26 cellular contexts compared by ENCODE assay signal in the genomic region with DNA sequence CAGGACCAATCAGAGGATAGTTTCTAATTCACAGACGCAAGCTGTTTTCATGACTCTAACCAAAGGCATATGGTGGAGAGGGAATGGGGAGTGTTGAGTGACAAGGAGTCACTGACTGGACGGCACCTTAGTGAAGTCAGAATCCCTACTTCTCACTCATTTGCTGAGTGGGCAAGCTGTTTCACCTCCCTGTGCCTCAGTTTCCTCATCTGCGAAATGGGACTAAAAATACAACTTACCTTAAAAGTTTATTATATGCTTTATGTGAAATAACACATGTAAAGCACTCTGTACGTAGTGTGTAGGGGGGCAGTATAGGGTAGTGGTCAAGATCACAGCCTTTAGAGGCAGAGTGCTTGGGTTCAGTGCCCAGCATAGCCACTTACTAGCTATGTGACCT.
A peak's percentile ranks its signal among the peaks of the same experiment; 100 is the strongest.
DNase-seq lines count a peak whose midpoint lies in the region; ATAC-seq, FAIRE-seq and TF ChIP-seq lines count a peak whose summit lies in the region.
"Had no signal": no experiment of that assay in that cellular context is flagged by ENCODE, and none has a peak within 500 bp of the region (broad histone marks: within the 10 kb centered on the region; RNA-seq: fewer than 3 reads in every experiment).

No MANE protein-coding gene starts in this region.

- no peak overlapping the region for H3K9ac ChIP-seq in K562 (ENCODE audit: insufficient read depth in 1 of 2, low read depth in 2 of 2, low read length in 2 of 2)
- no peak overlapping the region for H3K9ac ChIP-seq in mesendoderm (ENCODE audit: low read length)

- H4K8ac ChIP-seq in mesendoderm (ENCODE audit: low read depth, low read length): no peak overlapping the region

- peak overlapping the region; percentile 57 to 62 for H3K27ac ChIP-seq in A549
- H3K27ac ChIP-seq in K562 (ENCODE audit: extremely low read depth, low read depth, low read length): no peak overlapping the region
- H3K27ac ChIP-seq in mesendoderm (ENCODE audit: low read depth, low read length): no peak overlapping the region
- H3K27ac ChIP-seq: C4-2B, foreskin keratinocyte, HL-60, SK-N-MC had no signal

- H2BK5ac ChIP-seq in mesendoderm (ENCODE audit: low read length): no peak overlapping the region

- no peak overlapping the region for H2AFZ ChIP-seq in K562 (ENCODE audit: low read depth, low read length)

- H3K9me1 ChIP-seq in K562 (ENCODE audit: control insufficient read depth, insufficient read depth, low read length): no peaks in the 10 kb centered on the region

- no peak overlapping the region for H2AK5ac ChIP-seq in mesendoderm (ENCODE audit: low read length)

- H3K23ac ChIP-seq in mesendoderm (ENCODE audit: low read length): no peak overlapping the region

- H3K27me3 Mint-ChIP-seq in HFFc6 (ENCODE audit: insufficient read depth): peaks cover 3% of the 10 kb centered on the region; the same call in 1 of the 2 replicates
- H3K27me3 Mint-ChIP-seq in natural killer cell treated with Interleukin-12 subunit alpha and Interleukin-12 subunit beta and Interleukin-15 and Interleukin-18, amount 100 ng/mL, for 72 hours: no peaks in the 10 kb centered on the region

- ATAC-seq in A549: peak in 1 of 2 experiments; percentile 29; a peak in 2 of 6 replicates
- no peak for ATAC-seq in K562
- no peak for ATAC-seq in natural killer cell treated with Interleukin-12 subunit alpha and Interleukin-12 subunit beta and Interleukin-15 and Interleukin-18, amount 100 ng/mL, for 72 hours
- no peak for ATAC-seq in HG03442 (IDR thresholded peaks at IDR 0.05; ENCODE audit: unreplicated experiment)
- ATAC-seq: WTC11 had no signal

- CTCF ChIA-PET in A549 (lab: Yijun Ruan, JAX) (interaction anchor here (1.1 to 2.9 kb wide), 9 partner anchors 9 to 128 kb away, joined by 3 to 11 read pairs (median 3); no protein-coding TSS in a partner anchor), K562 (lab: Yijun Ruan, JAX; ENCODE audit: low intra/inter-chr PET ratio) (no interaction called here), GM10248 (lab: Yijun Ruan, JAX) (interaction anchor here (0.6 to 2.1 kb wide), 3 partner anchors 8 to 21 kb away, joined by 3 to 9 read pairs (median 6); no protein-coding TSS in a partner anchor)

- H3K36me3 ChIP-seq in K562 (ENCODE audit: control insufficient read depth, insufficient read depth, low read length): no peaks in the 10 kb centered on the region
- no peaks in the 10 kb centered on the region for H3K36me3 ChIP-seq in mesendoderm (ENCODE audit: control insufficient read depth, insufficient read depth, low read length)

- H3K27me3 ChIP-seq in K562 (ENCODE audit: control insufficient read depth in 2 of 2, insufficient read depth in 2 of 2, low read length in 2 of 2) (peaks cover 3 to 15% of the 10 kb centered on the region in 2 experiments; a peak in 3 of 5 replicates), mesendoderm (ENCODE audit: insufficient read depth, low read length, poor library complexity) (peaks cover 5% of the 10 kb centered on the region)
- H3K27me3 ChIP-seq: foreskin keratinocyte, Peyer's patch had no signal

- H3K79me2 ChIP-seq in K562 (ENCODE audit: control insufficient read depth, insufficient read depth, low read length) (no peaks in the 10 kb centered on the region), mesendoderm (ENCODE audit: control insufficient read depth, insufficient read depth, low read length) (no peaks in the 10 kb centered on the region)

- in situ Hi-C loops in K562 (cut with MboI): no loop called here

- DNase-seq in A549 (ENCODE audit: low read depth in 1 of 2, low spot score in 1 of 2) (no peak), HFFc6 (no peak), K562 (ENCODE audit: extremely low read depth in 1 of 4, low spot score in 3 of 4) (no peak), GM10248 (ENCODE audit: extremely low spot score) (no peak), mesendoderm (no peak), GM19239 (ENCODE audit: insufficient read length, low spot score) (no peak)
- no peak for DNase-seq in natural killer cell treated with Interleukin-12 subunit alpha and Interleukin-12 subunit beta and Interleukin-15 and Interleukin-18, amount 100 ng/mL, for 72 hours (ENCODE audit: low spot score)
- DNase-seq: activated CD4-positive, alpha-beta T cell treated with anti-CD3 and anti-CD28 coated beads, Interleukin-2, amount 50 U/mL, for 48 hours; activated T-cell treated with anti-CD3 and anti-CD28 coated beads for 4 hours; amygdala; caudate nucleus; hippocampal formation; NCI-H1417 treated with DMSO at 0.1 percent for 48 hours; NCI-H2107; Peyer's patch; stimulated activated CD4-positive, alpha-beta T cell treated with anti-CD3 and anti-CD28 coated beads, Interleukin-4, amount 100 ng/mL, for 1 hour had no signal

- H3K9me3 Mint-ChIP-seq in HFFc6: no peaks in the 10 kb centered on the region
- no peaks in the 10 kb centered on the region for H3K9me3 Mint-ChIP-seq in natural killer cell treated with Interleukin-12 subunit alpha and Interleukin-12 subunit beta and Interleukin-15 and Interleukin-18, amount 100 ng/mL, for 72 hours
- H3K9me3 Mint-ChIP-seq: stimulated activated naive CD8-positive, alpha-beta T cell treated with anti-CD3 and anti-CD28 coated beads, Interleukin-15, Interleukin-2, amounts not matched to agents 100 ng/mL and 50 ng/mL, for 24 hours; type B pancreatic cell; WTC11 had no signal

- no peak overlapping the region for H3K4ac ChIP-seq in mesendoderm (ENCODE audit: low read depth, low read length)

- TF ChIP-seq POLR2A in A549 (IDR thresholded peaks at IDR 0.05; ENCODE audit: low read length) (no peak), K562 (conservative IDR thresholded peaks at IDR 0.05) (no peak)

- no peak overlapping the region for H2BK120ac ChIP-seq in mesendoderm (ENCODE audit: low read depth, low read length)

- TF ChIP-seq CTCF in A549 (IDR thresholded peaks at IDR 0.05) (no peak), HFFc6 (IDR thresholded peaks at IDR 0.05) (no peak), K562 (IDR thresholded peaks at IDR 0.05 in 2 of 3, conservative IDR thresholded peaks at IDR 0.05 in 1 of 3; ENCODE audit: insufficient read depth in 2 of 3, low read depth in 1 of 3, low read length in 3 of 3) (no peak), GM10248 (IDR thresholded peaks at IDR 0.05; ENCODE audit: control extremely low read depth, extremely low read depth, low read depth, missing control alignments) (no peak)

- H3K18ac ChIP-seq in mesendoderm (ENCODE audit: low read length): no peak overlapping the region

- no peaks in the 10 kb centered on the region for H3K79me1 ChIP-seq in mesendoderm (ENCODE audit: low read length)

- no TSS peak for BruUV-seq in K562 (replicated peaks; lab: Mats Ljungman, UMichigan)

- H4K5ac ChIP-seq in mesendoderm (ENCODE audit: low read length): no peak overlapping the region

- H3K4me3 ChIP-seq in A549: no peak overlapping the region
- no peak overlapping the region for H3K4me3 ChIP-seq in K562
- no peak overlapping the region for H3K4me3 ChIP-seq in mesendoderm (ENCODE audit: low read length)
- H3K4me3 ChIP-seq: Peyer's patch, SK-N-MC had no signal

- H3K27ac Mint-ChIP-seq in HFFc6: peak overlapping the region; percentile 88
- peak overlapping the region; percentile 95 to 96 for H3K27ac Mint-ChIP-seq in natural killer cell treated with Interleukin-12 subunit alpha and Interleukin-12 subunit beta and Interleukin-15 and Interleukin-18, amount 100 ng/mL, for 72 hours
- H3K27ac Mint-ChIP-seq: WTC11 had no signal

- peaks cover 59% of the 10 kb centered on the region for H3K36me3 Mint-ChIP-seq in HFFc6 (ENCODE audit: low read depth)
- peaks cover 73% of the 10 kb centered on the region for H3K36me3 Mint-ChIP-seq in natural killer cell treated with Interleukin-12 subunit alpha and Interleukin-12 subunit beta and Interleukin-15 and Interleukin-18, amount 100 ng/mL, for 72 hours
- H3K36me3 Mint-ChIP-seq: WTC11 had no signal

- H3K9me3 ChIP-seq in A549: no peaks in the 10 kb centered on the region
- H3K9me3 ChIP-seq in K562 (replicated peaks; ENCODE audit: control insufficient read depth, insufficient read depth, low read depth, low read length): no peaks in the 10 kb centered on the region
- H3K9me3 ChIP-seq: Peyer's patch had no signal

- no peaks in the 10 kb centered on the region; the same call in 1 of the 2 replicates for H4K20me1 ChIP-seq in K562 (replicated peaks; ENCODE audit: control insufficient read depth, insufficient read depth, low read length)

- TF ChIP-seq EP300 in A549 (IDR thresholded peaks at IDR 0.05): no peak
- no peak for TF ChIP-seq EP300 in K562 (IDR thresholded peaks at IDR 0.05; ENCODE audit: low read length)

- intact Hi-C loops in K562 (cut with micrococcal nuclease): no loop called here

- no peak for FAIRE-seq in A549 (lab: Jason Lieb, UNC)
- FAIRE-seq in K562 (lab: Jason Lieb, UNC): no peak
- no peak for FAIRE-seq in GM19239 (lab: Jason Lieb, UNC)
- FAIRE-seq: H54, islet of Langerhans had no signal

- TF ChIP-seq RAD21 in A549 (conservative IDR thresholded peaks at IDR 0.05 in 1 of 2, IDR thresholded peaks at IDR 0.05 in 1 of 2) (no peak), K562 (CRISPR knock-in tag; conservative IDR thresholded peaks at IDR 0.05 in 1 of 2, IDR thresholded peaks at IDR 0.05 in 1 of 2) (no peak)

- no peak overlapping the region for H2BK15ac ChIP-seq in mesendoderm (replicated peaks; ENCODE audit: low read depth)

- H3K4me3 Mint-ChIP-seq in HFFc6: no peak overlapping the region
- H3K4me3 Mint-ChIP-seq in natural killer cell treated with Interleukin-12 subunit alpha and Interleukin-12 subunit beta and Interleukin-15 and Interleukin-18, amount 100 ng/mL, for 72 hours: peak overlapping the region; percentile 88
- H3K4me3 Mint-ChIP-seq: WTC11 had no signal

- H3K4me2 ChIP-seq in A549 (peak overlapping the region; percentile 63), K562 (ENCODE audit: insufficient read depth, low read length) (no peak overlapping the region), mesendoderm (ENCODE audit: low read length) (no peak overlapping the region)

- H3K4me1 Mint-ChIP-seq in HFFc6 (ENCODE audit: low read depth): peaks cover 46% of the 10 kb centered on the region
- peaks cover 76 to 89% of the 10 kb centered on the region in 2 donors for H3K4me1 Mint-ChIP-seq in natural killer cell treated with Interleukin-12 subunit alpha and Interleukin-12 subunit beta and Interleukin-15 and Interleukin-18, amount 100 ng/mL, for 72 hours (ENCODE audit: low read depth in 2 of 2)
- H3K4me1 Mint-ChIP-seq: WTC11 had no signal

- H3K56ac ChIP-seq in mesendoderm (ENCODE audit: low read length): no peak overlapping the region

- WGBS in A549 (ENCODE audit: missing lambda C conversion rate): 77% methylated on average over 4 of the region's 4 CpGs
- 19% methylated on average over 4 of the region's 4 CpGs for WGBS in K562 (ENCODE audit: insufficient coverage, low coverage, missing lambda C conversion rate)
- WGBS in mesendoderm (ENCODE audit: extremely low coverage, insufficient coverage, low lambda C conversion rate): no CpG with 5 or more reads among the region's 4 CpGs

- H3K4me1 ChIP-seq in A549: peaks cover 25% of the 10 kb centered on the region
- no peaks in the 10 kb centered on the region; a peak in 1 of 5 replicates for H3K4me1 ChIP-seq in K562 (replicated peaks in 1 of 2; ENCODE audit: control insufficient read depth in 2 of 2, insufficient read depth in 2 of 2, low read length in 2 of 2)
- no peaks in the 10 kb centered on the region for H3K4me1 ChIP-seq in mesendoderm (ENCODE audit: control insufficient read depth, low read depth, low read length)

- POLR2A ChIA-PET in A549 (lab: Yijun Ruan, JAX): interaction anchor here (0.9 to 2.6 kb wide), 2 partner anchors 12 to 23 kb away, joined by 3 to 7 read pairs; no protein-coding TSS in a partner anchor
- POLR2A ChIA-PET in K562 (lab: Yijun Ruan, JAX): interaction anchor here (0.7 kb wide), 1 partner anchor 281 kb away, joined by 3 read pairs; no protein-coding TSS in a partner anchor
- POLR2A ChIA-PET in GM10248 (lab: Yijun Ruan, JAX): no interaction called here

Comparison
In these comparisons a context has a peak if more than half of its experiments do, and no peak if none do; other contexts are left out.
1. H3K27ac ChIP-seq: peak in A549 (2 of 2); none in K562 (single experiment) and mesendoderm (single experiment).
2. Of the 35 proteins assayed by ChIP-seq in both K562 and A549: peak only in K562: CHD4; only in A549: none; in both: none; in neither: 34.